In the genomic region with DNA sequence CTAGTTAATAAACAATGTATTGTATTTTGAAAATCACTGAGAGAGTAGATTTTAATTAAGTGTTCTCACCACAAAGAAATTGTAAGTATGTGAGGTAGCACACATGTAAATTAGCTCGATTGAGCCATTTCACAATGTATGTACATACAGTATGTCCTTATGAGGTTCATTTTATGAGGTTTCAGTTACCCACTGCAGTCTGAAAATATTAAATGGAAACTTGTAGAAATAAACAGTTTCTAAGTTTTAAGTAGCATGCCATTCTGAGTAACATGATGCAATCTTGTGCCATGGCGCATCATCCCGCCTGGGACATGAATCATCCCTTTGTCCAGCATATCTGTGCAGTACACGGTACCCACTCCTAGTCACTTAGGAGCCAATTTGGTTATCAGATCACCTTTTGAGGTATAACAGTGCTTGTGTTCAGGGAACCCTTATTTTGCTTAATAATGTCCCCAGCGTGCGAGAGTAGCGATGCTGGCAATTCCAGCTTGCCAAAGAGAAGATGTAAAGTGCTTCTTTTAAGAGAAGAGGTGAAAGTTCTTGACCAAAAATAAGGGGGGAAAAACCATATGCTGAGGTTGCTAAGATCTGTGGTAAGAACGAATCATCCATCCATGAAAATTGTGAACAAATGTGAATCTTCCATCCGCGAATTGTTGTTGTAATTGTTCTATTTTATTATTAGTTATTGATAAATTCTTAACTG, we compare ENCODE assay signal across 1 cellular context.
TF ChIP-seq lines count a peak whose summit lies in the region.

No MANE protein-coding gene starts in this region.

TF ChIP-seq in K562, 482 proteins besides CTCF, POLR2A, EP300 and RAD21 (continued from another document and continues in another):
- TF ChIP-seq, protein P1, sequence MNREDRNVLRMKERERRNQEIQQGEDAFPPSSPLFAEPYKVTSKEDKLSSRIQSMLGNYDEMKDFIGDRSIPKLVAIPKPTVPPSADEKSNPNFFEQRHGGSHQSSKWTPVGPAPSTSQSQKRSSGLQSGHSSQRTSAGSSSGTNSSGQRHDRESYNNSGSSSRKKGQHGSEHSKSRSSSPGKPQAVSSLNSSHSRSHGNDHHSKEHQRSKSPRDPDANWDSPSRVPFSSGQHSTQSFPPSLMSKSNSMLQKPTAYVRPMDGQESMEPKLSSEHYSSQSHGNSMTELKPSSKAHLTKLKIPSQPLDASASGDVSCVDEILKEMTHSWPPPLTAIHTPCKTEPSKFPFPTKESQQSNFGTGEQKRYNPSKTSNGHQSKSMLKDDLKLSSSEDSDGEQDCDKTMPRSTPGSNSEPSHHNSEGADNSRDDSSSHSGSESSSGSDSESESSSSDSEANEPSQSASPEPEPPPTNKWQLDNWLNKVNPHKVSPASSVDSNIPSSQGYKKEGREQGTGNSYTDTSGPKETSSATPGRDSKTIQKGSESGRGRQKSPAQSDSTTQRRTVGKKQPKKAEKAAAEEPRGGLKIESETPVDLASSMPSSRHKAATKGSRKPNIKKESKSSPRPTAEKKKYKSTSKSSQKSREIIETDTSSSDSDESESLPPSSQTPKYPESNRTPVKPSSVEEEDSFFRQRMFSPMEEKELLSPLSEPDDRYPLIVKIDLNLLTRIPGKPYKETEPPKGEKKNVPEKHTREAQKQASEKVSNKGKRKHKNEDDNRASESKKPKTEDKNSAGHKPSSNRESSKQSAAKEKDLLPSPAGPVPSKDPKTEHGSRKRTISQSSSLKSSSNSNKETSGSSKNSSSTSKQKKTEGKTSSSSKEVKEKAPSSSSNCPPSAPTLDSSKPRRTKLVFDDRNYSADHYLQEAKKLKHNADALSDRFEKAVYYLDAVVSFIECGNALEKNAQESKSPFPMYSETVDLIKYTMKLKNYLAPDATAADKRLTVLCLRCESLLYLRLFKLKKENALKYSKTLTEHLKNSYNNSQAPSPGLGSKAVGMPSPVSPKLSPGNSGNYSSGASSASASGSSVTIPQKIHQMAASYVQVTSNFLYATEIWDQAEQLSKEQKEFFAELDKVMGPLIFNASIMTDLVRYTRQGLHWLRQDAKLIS (CRISPR knock-in tag; IDR thresholded peaks at IDR 0.05): no peak
- TF ChIP-seq SMARCE1 (IDR thresholded peaks at IDR 0.05): peak; percentile 84
- TF ChIP-seq MYNN (IDR thresholded peaks at IDR 0.05): no peak
- TF ChIP-seq MYNN (CRISPR knock-in tag; IDR thresholded peaks at IDR 0.05): no peak
- TF ChIP-seq, protein P2, sequence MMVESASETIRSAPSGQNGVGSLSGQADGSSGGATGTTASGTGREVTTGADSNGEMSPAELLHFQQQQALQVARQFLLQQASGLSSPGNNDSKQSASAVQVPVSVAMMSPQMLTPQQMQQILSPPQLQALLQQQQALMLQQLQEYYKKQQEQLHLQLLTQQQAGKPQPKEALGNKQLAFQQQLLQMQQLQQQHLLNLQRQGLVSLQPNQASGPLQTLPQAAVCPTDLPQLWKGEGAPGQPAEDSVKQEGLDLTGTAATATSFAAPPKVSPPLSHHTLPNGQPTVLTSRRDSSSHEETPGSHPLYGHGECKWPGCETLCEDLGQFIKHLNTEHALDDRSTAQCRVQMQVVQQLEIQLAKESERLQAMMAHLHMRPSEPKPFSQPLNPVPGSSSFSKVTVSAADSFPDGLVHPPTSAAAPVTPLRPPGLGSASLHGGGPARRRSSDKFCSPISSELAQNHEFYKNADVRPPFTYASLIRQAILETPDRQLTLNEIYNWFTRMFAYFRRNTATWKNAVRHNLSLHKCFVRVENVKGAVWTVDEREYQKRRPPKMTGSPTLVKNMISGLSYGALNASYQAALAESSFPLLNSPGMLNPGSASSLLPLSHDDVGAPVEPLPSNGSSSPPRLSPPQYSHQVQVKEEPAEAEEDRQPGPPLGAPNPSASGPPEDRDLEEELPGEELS (CRISPR knock-in tag; IDR thresholded peaks at IDR 0.05; ENCODE audit: borderline replicate concordance): no peak
- TF ChIP-seq JUN (IDR thresholded peaks at IDR 0.05; ENCODE audit: borderline replicate concordance, low read depth, low read length): peak; percentile 94
- TF ChIP-seq JUN (CRISPR knock-in tag; IDR thresholded peaks at IDR 0.05; ENCODE audit: borderline replicate concordance): no peak
- 0 out of 2 replicates have a peak, but pooled peaks have one; percentile 52 for TF ChIP-seq POLR2H (tag; IDR thresholded peaks at IDR 0.05; ENCODE audit: low read depth)
- TF ChIP-seq NFATC3 (IDR thresholded peaks at IDR 0.05): no peak
- no peak for TF ChIP-seq NUFIP1 (IDR thresholded peaks at IDR 0.05; ENCODE audit: partially characterized antibody)
- no peak for TF ChIP-seq ETV5 (CRISPR knock-in tag; IDR thresholded peaks at IDR 0.05; ENCODE audit: low read depth)
- TF ChIP-seq SPI1 (IDR thresholded peaks at IDR 0.05; ENCODE audit: borderline replicate concordance, low read depth, low read length): no peak
- no peak for TF ChIP-seq PHF20 (IDR thresholded peaks at IDR 0.05; ENCODE audit: partially characterized antibody)
- no peak for TF ChIP-seq YBX1 (IDR thresholded peaks at IDR 0.05)
- no peak for TF ChIP-seq HMG20B (CRISPR knock-in tag; IDR thresholded peaks at IDR 0.05)
- no peak for TF ChIP-seq ZBTB34 (CRISPR knock-in tag; IDR thresholded peaks at IDR 0.05)
- TF ChIP-seq BCOR (IDR thresholded peaks at IDR 0.05): no peak
- TF ChIP-seq SUPT5H (IDR thresholded peaks at IDR 0.05): no peak
- TF ChIP-seq BCL6 (CRISPR knock-in tag; IDR thresholded peaks at IDR 0.05): peak; percentile 26; the same call in 1 of the 2 replicates
- no peak for TF ChIP-seq DACH1 (IDR thresholded peaks at IDR 0.05; ENCODE audit: partially characterized antibody)
- TF ChIP-seq ARHGAP35 (IDR thresholded peaks at IDR 0.05; ENCODE audit: partially characterized antibody): no peak
- TF ChIP-seq GMEB1 (CRISPR knock-in tag; IDR thresholded peaks at IDR 0.05): no peak
- TF ChIP-seq ZNF707 (CRISPR knock-in tag; conservative IDR thresholded peaks at IDR 0.05): no peak
- TF ChIP-seq KDM2B (CRISPR knock-in tag; IDR thresholded peaks at IDR 0.05): no peak
- TF ChIP-seq GABPB2 (CRISPR knock-in tag; conservative IDR thresholded peaks at IDR 0.05): no peak
- TF ChIP-seq ZFX (CRISPR knock-in tag; IDR thresholded peaks at IDR 0.05): no peak
- TF ChIP-seq RNF219 (CRISPR knock-in tag; IDR thresholded peaks at IDR 0.05): no peak
- no peak for TF ChIP-seq IRF1 (CRISPR knock-in tag; IDR thresholded peaks at IDR 0.05; ENCODE audit: borderline replicate concordance)
- no peak for TF ChIP-seq FOXP1 (CRISPR knock-in tag; IDR thresholded peaks at IDR 0.05)
- peak in 1 of 2 experiments; percentile 53; a peak in 1 of 4 replicates for TF ChIP-seq SRF (CRISPR knock-in tag; IDR thresholded peaks at IDR 0.05)
- no peak for TF ChIP-seq ADNP (tag; IDR thresholded peaks at IDR 0.05)
- no peak for TF ChIP-seq ASH1L (IDR thresholded peaks at IDR 0.05; ENCODE audit: borderline replicate concordance, low read depth, partially characterized antibody)
- no peak for TF ChIP-seq ZBED1 (IDR thresholded peaks at IDR 0.05)
- no peak for TF ChIP-seq ILK (tag; IDR thresholded peaks at IDR 0.05; ENCODE audit: borderline replicate concordance, low read depth)
- no peak for TF ChIP-seq FOXA1 (IDR thresholded peaks at IDR 0.05; ENCODE audit: borderline replicate concordance)
- no peak for TF ChIP-seq BMI1 (IDR thresholded peaks at IDR 0.05; ENCODE audit: low read length)
- no peak for TF ChIP-seq PHF21A (IDR thresholded peaks at IDR 0.05; ENCODE audit: borderline replicate concordance, low read depth)
- no peak for TF ChIP-seq ZNF354B (CRISPR knock-in tag; IDR thresholded peaks at IDR 0.05)
- no peak for TF ChIP-seq TSC22D4 (tag; IDR thresholded peaks at IDR 0.05)
- no peak for TF ChIP-seq ZNF143 (CRISPR knock-in tag; IDR thresholded peaks at IDR 0.05)
- no peak for TF ChIP-seq SETDB1 (IDR thresholded peaks at IDR 0.05; ENCODE audit: low read length)
- TF ChIP-seq, protein P3, sequence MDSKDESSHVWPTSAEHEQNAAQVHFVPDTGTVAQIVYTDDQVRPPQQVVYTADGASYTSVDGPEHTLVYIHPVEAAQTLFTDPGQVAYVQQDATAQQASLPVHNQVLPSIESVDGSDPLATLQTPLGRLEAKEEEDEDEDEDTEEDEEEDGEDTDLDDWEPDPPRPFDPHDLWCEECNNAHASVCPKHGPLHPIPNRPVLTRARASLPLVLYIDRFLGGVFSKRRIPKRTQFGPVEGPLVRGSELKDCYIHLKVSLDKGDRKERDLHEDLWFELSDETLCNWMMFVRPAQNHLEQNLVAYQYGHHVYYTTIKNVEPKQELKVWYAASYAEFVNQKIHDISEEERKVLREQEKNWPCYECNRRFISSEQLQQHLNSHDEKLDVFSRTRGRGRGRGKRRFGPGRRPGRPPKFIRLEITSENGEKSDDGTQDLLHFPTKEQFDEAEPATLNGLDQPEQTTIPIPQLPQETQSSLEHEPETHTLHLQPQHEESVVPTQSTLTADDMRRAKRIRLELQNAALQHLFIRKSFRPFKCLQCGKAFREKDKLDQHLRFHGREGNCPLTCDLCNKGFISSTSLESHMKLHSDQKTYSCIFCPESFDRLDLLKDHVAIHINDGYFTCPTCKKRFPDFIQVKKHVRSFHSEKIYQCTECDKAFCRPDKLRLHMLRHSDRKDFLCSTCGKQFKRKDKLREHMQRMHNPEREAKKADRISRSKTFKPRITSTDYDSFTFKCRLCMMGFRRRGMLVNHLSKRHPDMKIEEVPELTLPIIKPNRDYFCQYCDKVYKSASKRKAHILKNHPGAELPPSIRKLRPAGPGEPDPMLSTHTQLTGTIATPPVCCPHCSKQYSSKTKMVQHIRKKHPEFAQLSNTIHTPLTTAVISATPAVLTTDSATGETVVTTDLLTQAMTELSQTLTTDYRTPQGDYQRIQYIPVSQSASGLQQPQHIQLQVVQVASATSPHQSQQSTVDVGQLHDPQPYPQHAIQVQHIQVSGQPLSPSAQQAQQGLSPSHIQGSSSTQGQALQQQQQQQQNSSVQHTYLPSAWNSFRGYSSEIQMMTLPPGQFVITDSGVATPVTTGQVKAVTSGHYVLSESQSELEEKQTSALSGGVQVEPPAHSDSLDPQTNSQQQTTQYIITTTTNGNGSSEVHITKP (IDR thresholded peaks at IDR 0.05; ENCODE audit: partially characterized antibody): no peak
- TF ChIP-seq TRIM24 (IDR thresholded peaks at IDR 0.05): peak; percentile 74 to 79; a peak in 3 of 4 replicates
- TF ChIP-seq STAT5A (IDR thresholded peaks at IDR 0.05; ENCODE audit: borderline replicate concordance, low read length): no peak; the same call in 1 of the 2 replicates
- no peak for TF ChIP-seq CBFB (CRISPR knock-in tag; IDR thresholded peaks at IDR 0.05)
- TF ChIP-seq PCBP2 (IDR thresholded peaks at IDR 0.05; ENCODE audit: low read depth, low read length, poor library complexity, severe bottlenecking): no peak
- TF ChIP-seq HMG20A (CRISPR knock-in tag; conservative IDR thresholded peaks at IDR 0.05): no peak
- TF ChIP-seq RUNX1 (IDR thresholded peaks at IDR 0.05; ENCODE audit: low read depth): no peak
- no peak for TF ChIP-seq E2F5 (CRISPR knock-in tag; IDR thresholded peaks at IDR 0.05)
- no peak for TF ChIP-seq POU5F1 (IDR thresholded peaks at IDR 0.05; ENCODE audit: borderline replicate concordance, low read depth, low read length, partially characterized antibody)
- TF ChIP-seq HDGF (IDR thresholded peaks at IDR 0.05): no peak
- TF ChIP-seq TAF1 (IDR thresholded peaks at IDR 0.05; ENCODE audit: control insufficient read depth, extremely low read depth, insufficient read depth, low read length, severe bottlenecking): no peak
- no peak for TF ChIP-seq SRSF7 (optimal IDR thresholded peaks at IDR 0.05; ENCODE audit: low read depth, low read length)
